Comparison of ENCODE assay signal across 1 cellular context in genomic region chr17:38853292-38854219, GRCh38.
TF ChIP-seq lines count a peak whose summit lies in the region.

TSS of gene RPL23 (minus strand) at chr17:38853721. CDS start at chr17:38853710, 11 bp downstream.

TF ChIP-seq in HepG2, 621 proteins besides CTCF, POLR2A, EP300 and RAD21 (continued from another document and continues in another):
- TF ChIP-seq BRCA1 (CRISPR knock-in tag; IDR thresholded peaks at IDR 0.05) (peak; percentile 94), REL (CRISPR knock-in tag; conservative IDR thresholded peaks at IDR 0.05) (peak; percentile 85), SMARCC2 (IDR thresholded peaks at IDR 0.05) (no peak), ZNF513 (CRISPR knock-in tag; conservative IDR thresholded peaks at IDR 0.05) (0 out of 2 replicates have a peak, but pooled peaks have one; percentile 23), ZNF850 (CRISPR knock-in tag; conservative IDR thresholded peaks at IDR 0.05) (no peak), KDM3A (CRISPR knock-in tag; IDR thresholded peaks at IDR 0.05; ENCODE audit: low read depth) (peak; percentile 80; the same call in 1 of the 2 replicates), NONO (IDR thresholded peaks at IDR 0.05) (no peak), NONO (CRISPR knock-in tag; conservative IDR thresholded peaks at IDR 0.05) (peak; percentile 94), ZNF512B (CRISPR knock-in tag; IDR thresholded peaks at IDR 0.05; ENCODE audit: borderline replicate concordance) (peak; percentile 6; the same call in 1 of the 2 replicates), ZNF343 (CRISPR knock-in tag; IDR thresholded peaks at IDR 0.05) (peak; percentile 99), DMAP1 (CRISPR knock-in tag; IDR thresholded peaks at IDR 0.05) (peak; percentile 99), AKNA (CRISPR knock-in tag; IDR thresholded peaks at IDR 0.05; ENCODE audit: borderline replicate concordance) (peak; percentile 83; the same call in 1 of the 2 replicates), ZKSCAN1 (IDR thresholded peaks at IDR 0.05; ENCODE audit: low read length) (peak; percentile 14; the same call in 1 of the 2 replicates), ZNF530 (CRISPR knock-in tag; IDR thresholded peaks at IDR 0.05; ENCODE audit: low read depth) (no peak), CBFB (CRISPR knock-in tag; IDR thresholded peaks at IDR 0.05) (peak; percentile 92; the same call in 1 of the 2 replicates), THYN1 (CRISPR knock-in tag; IDR thresholded peaks at IDR 0.05; ENCODE audit: borderline replicate concordance, low read depth) (peak; percentile 95; the same call in 1 of the 2 replicates), ZNF616 (CRISPR knock-in tag; IDR thresholded peaks at IDR 0.05; ENCODE audit: low read depth) (peak; percentile 83; the same call in 1 of the 2 replicates), ZNF713 (CRISPR knock-in tag; IDR thresholded peaks at IDR 0.05) (no peak), KAT8 (CRISPR knock-in tag; IDR thresholded peaks at IDR 0.05) (peak; percentile 100), ZNF589 (CRISPR knock-in tag; conservative IDR thresholded peaks at IDR 0.05) (peak; percentile 98), ZNF577 (CRISPR knock-in tag; IDR thresholded peaks at IDR 0.05; ENCODE audit: borderline replicate concordance, low read depth) (no peak), MTF1 (CRISPR knock-in tag; IDR thresholded peaks at IDR 0.05) (peak; percentile 86; the same call in 1 of the 2 replicates), HINFP (CRISPR knock-in tag; IDR thresholded peaks at IDR 0.05; ENCODE audit: low read depth) (peak; percentile 81), MXI1 (IDR thresholded peaks at IDR 0.05; ENCODE audit: borderline replicate concordance, low read depth, low read length) (peak; percentile 87; the same call in 2 of the 3 replicates), GTF3A (CRISPR knock-in tag; conservative IDR thresholded peaks at IDR 0.05) (peak; percentile 97), KDM4B (CRISPR knock-in tag; IDR thresholded peaks at IDR 0.05) (peak; percentile 92), ZNF142 (CRISPR knock-in tag; IDR thresholded peaks at IDR 0.05) (peak; percentile 77; the same call in 1 of the 2 replicates), ZNF704 (CRISPR knock-in tag; IDR thresholded peaks at IDR 0.05; ENCODE audit: borderline replicate concordance) (peak; percentile 97), ZFP41 (CRISPR knock-in tag; IDR thresholded peaks at IDR 0.05; ENCODE audit: borderline replicate concordance) (peak; percentile 91; the same call in 1 of the 2 replicates), ZNF879 (CRISPR knock-in tag; IDR thresholded peaks at IDR 0.05) (no peak), ZNF281 (CRISPR knock-in tag; IDR thresholded peaks at IDR 0.05; ENCODE audit: borderline replicate concordance) (peak; percentile 81), ARNT (IDR thresholded peaks at IDR 0.05) (no peak), AHR (CRISPR knock-in tag; IDR thresholded peaks at IDR 0.05) (peak; percentile 83), TBP (CRISPR knock-in tag; IDR thresholded peaks at IDR 0.05) (0 out of 2 replicates have a peak, but pooled peaks have one; percentile 32), GATAD2A (CRISPR knock-in tag; IDR thresholded peaks at IDR 0.05) (peak; percentile 85)
